ENCODE assay signal across 1 cellular context in genomic region chr12:5511256-5511643, GRCh38.
TF ChIP-seq lines count a peak whose summit lies in the region.

No MANE protein-coding gene starts in this region.

TF ChIP-seq in WTC11, 78 proteins besides CTCF, POLR2A, EP300 and RAD21 (continued from another document):
- no peak for TF ChIP-seq PRDM15 (CRISPR knock-in tag; IDR thresholded peaks at IDR 0.05)
TF ChIP-seq in WTC11: peak in this region for 0.
